In genomic region chr5:99000221-99000620, GRCh38 we compare ENCODE assay signal across 26 cellular contexts.
"Had no signal": no experiment of that assay in that cellular context is flagged by ENCODE, and none has a peak within 500 bp of the region (broad histone marks: within the 10 kb centered on the region; RNA-seq: fewer than 3 reads in every experiment).

No MANE protein-coding gene starts in this region.

- H3K27ac Mint-ChIP-seq: mesothelial cell of epicardium; nephron progenitor cell; neural progenitor cell; progenitor cell of endocrine pancreas; stimulated activated naive B cell treated with anti-CD40 and anti-IgM and Interleukin-4, amounts not matched to agents 10 μg/mL and 1 μg/mL and 100 μg/mL, for 72 hours had no signal

- H3K4me2 ChIP-seq: hepatocyte, neural progenitor cell had no signal

- H3K9me3 ChIP-seq: left ventricle myocardium inferior, neutrophil, ovary, right atrium auricular region, right lobe of liver, stomach, testis, thyroid gland, transverse colon, uterus had no signal

- H3K4me1 Mint-ChIP-seq: nephron progenitor cell, neural progenitor cell had no signal

- DNase-seq: islet precursor cell; left ventricle myocardium inferior; mesendoderm; naive B cell; natural killer cell; nephron progenitor cell; ovary; right lobe of liver; stimulated activated CD4-positive, alpha-beta T cell treated with anti-CD3 and anti-CD28 coated beads, Interleukin-12 subunit alpha, Interleukin-12 subunit beta, amount 100 ng/mL, for 4 hours; stimulated activated CD4-positive, alpha-beta T cell treated with anti-CD3 and anti-CD28 coated beads, Interleukin-15, amount 100 ng/mL, for 24 hours; stimulated activated CD4-positive, alpha-beta T cell treated with anti-CD3 and anti-CD28 coated beads, Interleukin-2, amount 100 ng/mL, for 24 hours; stimulated activated CD4-positive, alpha-beta T cell treated with anti-CD3 and anti-CD28 coated beads, Interleukin-4, amount 100 ng/mL, for 1 hour; stimulated activated naive B cell treated with anti-CD40 and anti-IgM and Interleukin-4, amounts not matched to agents 10 μg/mL and 1 μg/mL and 100 μg/mL, for 72 hours; stimulated activated naive CD8-positive, alpha-beta T cell treated with anti-CD3 and anti-CD28 coated beads, Interleukin-15, Interleukin-2, amounts not matched to agents 100 U/mL and 50 U/mL, for 24 hours; stomach; testis; thyroid gland; transverse colon; uterus had no signal

- ATAC-seq: natural killer cell; stimulated activated naive B cell treated with anti-CD40 and anti-IgM and Interleukin-4, amounts not matched to agents 10 μg/mL and 1 μg/mL and 100 μg/mL, for 72 hours; stimulated activated naive CD8-positive, alpha-beta T cell treated with anti-CD3 and anti-CD28 coated beads, Interleukin-15, Interleukin-2, amounts not matched to agents 100 U/mL and 50 U/mL, for 24 hours had no signal

- H3K9me3 Mint-ChIP-seq: naive B cell, natural killer cell, nephron progenitor cell, neural progenitor cell had no signal

- H3K27ac ChIP-seq: hepatocyte, left ventricle myocardium inferior, neural progenitor cell, neutrophil, ovary, right atrium auricular region, right lobe of liver, stomach, testis, thyroid gland, transverse colon, uterus had no signal

- H2AFZ ChIP-seq: hepatocyte, neural progenitor cell had no signal

- H3K79me2 ChIP-seq: hepatocyte had no signal

- H3K4me3 Mint-ChIP-seq: mesothelial cell of epicardium; naive B cell; nephron progenitor cell; neural progenitor cell; stimulated activated naive B cell treated with anti-CD40 and anti-IgM and Interleukin-4, amounts not matched to agents 10 μg/mL and 1 μg/mL and 100 μg/mL, for 72 hours had no signal

- H3K27me3 Mint-ChIP-seq: naive B cell; progenitor cell of endocrine pancreas; stimulated activated naive B cell treated with anti-CD40 and anti-IgM and Interleukin-4, amounts not matched to agents 10 μg/mL and 1 μg/mL and 100 μg/mL, for 72 hours had no signal

- H3K27me3 ChIP-seq: hepatocyte, neural progenitor cell, neutrophil, ovary, right atrium auricular region, right lobe of liver, stomach, testis, thyroid gland, transverse colon, uterus had no signal

- H3K9ac ChIP-seq: neural progenitor cell had no signal

- H3K4me1 ChIP-seq: left ventricle myocardium inferior, right atrium auricular region, right lobe of liver, testis, thyroid gland, transverse colon, uterus had no signal

- H3K36me3 Mint-ChIP-seq: mesothelial cell of epicardium; naive B cell; natural killer cell; neural progenitor cell; stimulated activated naive B cell treated with anti-CD40 and anti-IgM and Interleukin-4, amounts not matched to agents 10 μg/mL and 1 μg/mL and 100 μg/mL, for 72 hours had no signal

- H3K4me3 ChIP-seq: hepatocyte, left ventricle myocardium inferior, lung, neural progenitor cell, ovary, right atrium auricular region, right lobe of liver, stomach, testis, thyroid gland, transverse colon, uterus had no signal

- H3K36me3 ChIP-seq: left ventricle myocardium inferior, neural progenitor cell, neutrophil, ovary, right atrium auricular region, right lobe of liver, stomach, thyroid gland, transverse colon, uterus had no signal
